In the genomic region with DNA sequence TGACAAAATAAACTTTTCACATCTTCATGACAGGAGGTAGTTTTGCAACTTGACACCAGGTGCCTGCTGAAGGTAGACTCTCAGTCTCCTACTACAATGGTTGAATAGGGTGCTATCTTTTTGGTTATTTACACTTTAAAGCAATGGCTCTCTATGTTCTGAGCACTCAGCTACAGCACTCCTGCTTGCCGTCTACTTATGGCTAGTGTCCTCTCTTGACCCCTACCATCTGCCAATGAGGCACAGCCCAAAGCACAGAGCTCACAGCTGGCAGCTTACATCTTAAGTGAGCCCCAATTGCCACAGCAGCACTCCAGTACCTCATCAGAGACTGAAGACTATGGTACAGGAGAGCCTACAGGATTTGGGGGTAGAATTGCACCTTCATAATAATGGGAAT, we compare ENCODE assay signal across 22 cellular contexts. TPM values are rescaled to one million over a fixed set of nuclear protein-coding genes. Genes with fewer than 3 reads are reported as not detected.
DNase-seq lines count a peak whose midpoint lies in the region; ATAC-seq and TF ChIP-seq lines count a peak whose summit lies in the region.
"Had no signal": no experiment of that assay in that cellular context is flagged by ENCODE, and none has a peak within 500 bp of the region (broad histone marks: within the 10 kb centered on the region; RNA-seq: fewer than 3 reads in every experiment).

No MANE protein-coding gene starts in this region.

- no peak overlapping the region for H4K5ac ChIP-seq in mesendoderm (ENCODE audit: low read length)

- no peak overlapping the region for H3K18ac ChIP-seq in mesendoderm (ENCODE audit: low read length)

- no peak overlapping the region for H3K9ac ChIP-seq in mesendoderm (ENCODE audit: low read length)

- no peaks in the 10 kb centered on the region for H3K36me3 ChIP-seq in mesendoderm (ENCODE audit: control insufficient read depth, insufficient read depth, low read length)
- H3K36me3 ChIP-seq in lower lobe of right lung, result peaks cover 5% of the 10 kb centered on the region
- H3K36me3 ChIP-seq: adrenal gland had no signal

- H3K79me2 ChIP-seq in mesendoderm (ENCODE audit: control insufficient read depth, insufficient read depth, low read length), result peaks cover 47% of the 10 kb centered on the region

- intact Hi-C loops in lower lobe of right lung (cut with DNase I), result no loop called here

- peaks cover 10% of the 10 kb centered on the region for H3K79me1 ChIP-seq in mesendoderm (ENCODE audit: low read length)

- H2AK5ac ChIP-seq in mesendoderm (ENCODE audit: low read length), result no peak overlapping the region

- TF ChIP-seq CTCF in lower lobe of right lung (IDR thresholded peaks at IDR 0.05), result no peak

- no peak overlapping the region for H2BK15ac ChIP-seq in mesendoderm (replicated peaks; ENCODE audit: low read depth)

- H3K23ac ChIP-seq in mesendoderm (ENCODE audit: low read length), result no peak overlapping the region

- H3K4ac ChIP-seq in mesendoderm (ENCODE audit: low read depth, low read length), result no peak overlapping the region

- DNase-seq in DMS 273 (lab: John Stamatoyannopoulos, UW; ENCODE audit: unreplicated experiment) (peak; percentile 70), NCI-H146 treated with DMSO at 0.1 percent for 48 hours (lab: John Stamatoyannopoulos, UW; ENCODE audit: unreplicated experiment) (peak; percentile 78), caudate nucleus (lab: John Stamatoyannopoulos, UW) (no peak), mesendoderm (peak; percentile 22), NCI-H1436 (lab: John Stamatoyannopoulos, UW) (no peak), lower lobe of right lung (no peak), nucleus accumbens (lab: John Stamatoyannopoulos, UW) (no peak)
- DNase-seq: activated CD4-positive, alpha-beta T cell treated with anti-CD3 and anti-CD28 coated beads for 48 hours; activated gamma-delta T cell; adrenal gland; H9; KBM-7; mucosa of descending colon; NCI-H187; NCI-H446; OCI-M1; SIG-M5; stimulated activated CD4-positive, alpha-beta T cell treated with anti-CD3 and anti-CD28 coated beads, Interleukin-4, amount 100 ng/mL, for 24 hours; stimulated activated naive CD8-positive, alpha-beta T cell treated with anti-CD3 and anti-CD28 coated beads, Interleukin-15, amount 100 ng/mL, for 72 hours; T-cell had no signal

- H3K27me3 ChIP-seq in mesendoderm (ENCODE audit: insufficient read depth, low read length, poor library complexity) (no peaks in the 10 kb centered on the region), lower lobe of right lung (ENCODE audit: low read depth) (no peaks in the 10 kb centered on the region)
- H3K27me3 ChIP-seq: adrenal gland had no signal

- H2BK120ac ChIP-seq in mesendoderm (ENCODE audit: low read depth, low read length), result no peak overlapping the region

- no peak overlapping the region for H2BK5ac ChIP-seq in mesendoderm (ENCODE audit: low read length)

- no CpG with 5 or more reads among the region's 1 CpG for WGBS in mesendoderm (ENCODE audit: extremely low coverage, insufficient coverage, low lambda C conversion rate)

- H3K27ac ChIP-seq in caudate nucleus (ENCODE audit: low read depth, low read length) (peak overlapping the region; percentile 7), mesendoderm (ENCODE audit: low read depth, low read length) (no peak overlapping the region), lower lobe of right lung (no peak overlapping the region)
- H3K27ac ChIP-seq: adrenal gland, epithelial cell of prostate had no signal

- ATAC-seq in lower lobe of right lung (no peak), HG02870 (IDR thresholded peaks at IDR 0.05; ENCODE audit: unreplicated experiment) (no peak)
- ATAC-seq: mucosa of descending colon; stimulated activated naive CD8-positive, alpha-beta T cell treated with anti-CD3 and anti-CD28 coated beads, Interleukin-15, amount 100 ng/mL, for 72 hours; T-cell had no signal

- H3K4me3 ChIP-seq in mesendoderm (ENCODE audit: low read length) (no peak overlapping the region), lower lobe of right lung (no peak overlapping the region)
- H3K4me3 ChIP-seq: adrenal gland, mucosa of descending colon had no signal

- H3K56ac ChIP-seq in mesendoderm (ENCODE audit: low read length), result peak overlapping the region; percentile 39

- no peak overlapping the region for H3K4me2 ChIP-seq in mesendoderm (ENCODE audit: low read length)

- peaks cover 3% of the 10 kb centered on the region for H3K4me1 ChIP-seq in mesendoderm (ENCODE audit: control insufficient read depth, low read depth, low read length)
- H3K4me1 ChIP-seq in lower lobe of right lung, result no peaks in the 10 kb centered on the region

- peaks cover 14% of the 10 kb centered on the region for H3K9me3 ChIP-seq in lower lobe of right lung
- H3K9me3 ChIP-seq: adrenal gland had no signal

- no peak overlapping the region for H4K8ac ChIP-seq in mesendoderm (ENCODE audit: low read depth, low read length)

RNA-seq across cellular contexts. Expression of gene ZNF708, which starts 11.4 kb away (rescaled TPM):
- polyA plus RNA-seq in mesendoderm (2013, experiment 1 of 2), result 20.9 TPM
- polyA plus RNA-seq in mesendoderm (2013, experiment 2 of 2), result 20.8 TPM
- 17.0 TPM for total RNA-seq in lower lobe of right lung

RNA-seq across cellular contexts. Expression of gene ZNF738, which starts 41.0 kb away (rescaled TPM):
- 59.9 TPM for polyA plus RNA-seq in mesendoderm (2013, experiment 1 of 2)
- polyA plus RNA-seq in mesendoderm (2013, experiment 2 of 2), result 61.6 TPM
- total RNA-seq in lower lobe of right lung, result 5.7 TPM

Comparison
In these comparisons a context has a peak if more than half of its experiments do, and no peak if none do; other contexts are left out.
1. DNase-seq: peak in DMS 273 (single experiment), NCI-H146 treated with DMSO at 0.1 percent for 48 hours (single experiment) and mesendoderm (single experiment); none in caudate nucleus (0 of 61), NCI-H1436 (single experiment), lower lobe of right lung (single experiment) and nucleus accumbens (0 of 56).